In genomic region chr5:31948006-31948405, GRCh38 we compare ENCODE assay signal across 1 cellular context.
TF ChIP-seq lines count a peak whose summit lies in the region.

No MANE protein-coding gene starts in this region.

TF ChIP-seq in WTC11, 78 proteins besides CTCF, POLR2A, EP300 and RAD21 (continued from another document):
- no peak for TF ChIP-seq MLX (CRISPR knock-in tag; IDR thresholded peaks at IDR 0.05)
- TF ChIP-seq MAX (CRISPR knock-in tag; IDR thresholded peaks at IDR 0.05), result no peak
- no peak for TF ChIP-seq ELF4 (CRISPR knock-in tag; IDR thresholded peaks at IDR 0.05; ENCODE audit: low read depth)
- TF ChIP-seq NR2C2 (CRISPR knock-in tag; IDR thresholded peaks at IDR 0.05), result no peak
- TF ChIP-seq RORB (CRISPR knock-in tag; IDR thresholded peaks at IDR 0.05), result no peak
- TF ChIP-seq ZNF138 (CRISPR knock-in tag; conservative IDR thresholded peaks at IDR 0.05), result no peak
- no peak for TF ChIP-seq ATF3 (CRISPR knock-in tag; conservative IDR thresholded peaks at IDR 0.05)
- no peak for TF ChIP-seq NFATC4 (CRISPR knock-in tag; IDR thresholded peaks at IDR 0.05)
- TF ChIP-seq E2F4 (CRISPR knock-in tag; IDR thresholded peaks at IDR 0.05; ENCODE audit: borderline replicate concordance, low read depth), result no peak
- TF ChIP-seq ZNF512 (CRISPR knock-in tag; IDR thresholded peaks at IDR 0.05; ENCODE audit: borderline replicate concordance), result no peak
